1 cellular context compared by ENCODE assay signal in the genomic region with DNA sequence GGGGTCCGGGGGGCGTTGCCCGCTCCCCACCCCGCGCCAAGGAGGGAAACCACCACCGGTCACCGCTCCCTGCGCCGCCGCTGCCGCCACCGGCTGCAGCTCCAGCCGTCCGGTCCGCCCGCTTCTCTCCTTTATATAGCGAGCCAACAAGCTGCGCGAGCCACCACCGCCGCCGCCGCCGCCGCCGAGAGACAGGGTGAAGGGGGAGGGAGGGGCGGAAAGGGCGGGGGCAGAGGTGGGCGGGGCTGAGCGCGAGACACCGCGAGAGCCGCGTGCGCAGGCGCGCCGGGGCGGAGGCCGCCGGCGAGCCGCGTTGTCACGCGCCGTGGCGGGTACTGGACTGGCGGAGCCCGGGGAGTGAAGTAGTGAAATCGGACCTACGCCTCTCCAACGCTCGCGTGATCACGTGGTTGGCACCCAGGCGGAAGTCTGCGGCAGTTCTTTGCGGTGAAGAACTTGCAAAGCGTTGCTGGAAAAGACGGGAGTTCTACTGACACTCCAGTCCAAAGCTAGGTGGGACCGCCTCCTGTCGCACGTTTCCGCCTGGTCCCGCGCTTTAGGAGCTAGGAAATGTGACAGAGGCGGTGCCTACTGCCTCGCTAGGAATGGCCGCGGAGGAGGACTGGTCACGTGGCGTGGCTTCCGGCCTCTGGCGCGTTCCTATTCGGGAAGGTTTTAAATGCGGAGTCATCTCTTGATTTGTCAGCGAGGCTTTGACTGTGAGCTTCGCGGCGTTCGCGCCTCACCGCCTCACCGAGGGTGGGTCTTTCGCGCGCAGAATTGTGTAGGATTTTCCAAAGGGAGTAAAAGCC.
TF ChIP-seq lines count a peak whose summit lies in the region.

A gene (minus strand): TSS at position 193 of the 812 bp plus-strand sequence. CDS start 441 bp downstream, outside the sequence.

TF ChIP-seq in SK-N-SH, 30 proteins besides CTCF, POLR2A, EP300 and RAD21 (continued from another document):
- TF ChIP-seq, protein P1, sequence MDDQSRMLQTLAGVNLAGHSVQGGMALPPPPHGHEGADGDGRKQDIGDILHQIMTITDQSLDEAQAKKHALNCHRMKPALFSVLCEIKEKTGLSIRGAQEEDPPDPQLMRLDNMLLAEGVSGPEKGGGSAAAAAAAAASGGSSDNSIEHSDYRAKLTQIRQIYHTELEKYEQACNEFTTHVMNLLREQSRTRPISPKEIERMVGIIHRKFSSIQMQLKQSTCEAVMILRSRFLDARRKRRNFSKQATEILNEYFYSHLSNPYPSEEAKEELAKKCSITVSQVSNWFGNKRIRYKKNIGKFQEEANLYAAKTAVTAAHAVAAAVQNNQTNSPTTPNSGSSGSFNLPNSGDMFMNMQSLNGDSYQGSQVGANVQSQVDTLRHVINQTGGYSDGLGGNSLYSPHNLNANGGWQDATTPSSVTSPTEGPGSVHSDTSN (IDR thresholded peaks at IDR 0.05): peak; percentile 40; the same call in 1 of the 2 replicates
- TF ChIP-seq TEAD4 (IDR thresholded peaks at IDR 0.05; ENCODE audit: borderline replicate concordance, insufficient read depth) (no peak), NRF1 (IDR thresholded peaks at IDR 0.05; ENCODE audit: low read depth, low read length) (peak; percentile 84), EZH2phosphoT487 (IDR thresholded peaks at IDR 0.05; ENCODE audit: borderline replicate concordance, low read depth) (no peak)
